Comparison of ENCODE assay signal across 8 cellular contexts in the genomic region with DNA sequence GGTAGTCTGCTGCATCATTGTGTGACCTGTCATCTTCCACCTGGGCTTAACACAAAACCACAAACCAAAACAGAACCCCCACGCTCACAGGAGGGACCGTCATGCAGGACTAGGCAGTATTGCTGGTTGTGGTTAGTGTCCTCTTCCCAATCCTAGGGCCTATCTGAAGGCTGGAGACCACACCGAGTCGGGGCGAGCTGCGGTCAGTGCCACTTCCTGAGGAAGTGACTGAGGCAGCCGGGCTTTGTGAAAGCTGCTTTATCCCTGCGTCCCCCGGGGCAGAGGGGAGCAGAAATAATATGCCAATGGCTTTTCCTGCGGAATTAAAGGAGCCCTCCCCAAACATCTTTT. TPM values are rescaled to one million over a fixed set of nuclear protein-coding genes. Genes with fewer than 3 reads are reported as not detected.
DNase-seq lines count a peak whose midpoint lies in the region; ATAC-seq and TF ChIP-seq lines count a peak whose summit lies in the region.

No MANE protein-coding gene starts in this region.

- peak overlapping the region in 1 of 2 experiments; percentile 2; a peak in 1 of 4 replicates for H4K8ac ChIP-seq in IMR-90 (ENCODE audit: low read depth in 2 of 2, low read length in 2 of 2)

- H3K79me1 ChIP-seq in IMR-90 (ENCODE audit: low read depth in 1 of 2, low read length in 2 of 2), result peaks cover 26 to 55% of the 10 kb centered on the region in 2 experiments

- H3K27ac ChIP-seq in IMR-90 (ENCODE audit: insufficient read depth, low read length) (peak overlapping the region; percentile 10; the same call in 1 of the 2 replicates), adrenal gland (peak overlapping the region in 4 of 5 donors; percentile 18 to 75 (median 52)), subcutaneous abdominal adipose tissue (ENCODE audit: low read depth, low read length) (peak overlapping the region; percentile 69)

- peaks cover 11% of the 10 kb centered on the region for H3K4me1 ChIP-seq in IMR-90 (ENCODE audit: control insufficient read depth, insufficient read depth, low read length)
- H3K4me1 ChIP-seq in adrenal gland (replicated peaks in 1 of 2), result peaks cover 0 to 31% of the 10 kb centered on the region in 2 donors
- peaks cover 2 to 31% (median 27%) of the 10 kb centered on the region in 5 donors for H3K4me1 ChIP-seq in subcutaneous abdominal adipose tissue (ENCODE audit: control insufficient read depth in 5 of 5, insufficient read depth in 5 of 5, low read length in 5 of 5)

- no peak overlapping the region for H3K18ac ChIP-seq in IMR-90 (ENCODE audit: low read depth, low read length)

- H2AK5ac ChIP-seq in IMR-90 (ENCODE audit: low read depth, low read length), result 0 out of 2 replicates have a peak overlapping the region, but pooled peaks have one; percentile 17

- peak overlapping the region; percentile 13 to 79 for H3K27ac Mint-ChIP-seq in activated naive CD4-positive, alpha-beta T cell treated with anti-CD3 and anti-CD28 coated beads, Interleukin-2, amount 50 U/mL, for 72 hours
- peak overlapping the region in 5 of 6 donors; percentile 42 to 89 (median 59) for H3K27ac Mint-ChIP-seq in immature natural killer cell

- 91% methylated on average over 4 of the region's 10 CpGs; no CpG with 5 or more reads in 1 of the 2 experiments for WGBS in IMR-90 (ENCODE audit: extremely low coverage in 2 of 2, insufficient read length in 1 of 2), 2 experiments
- WGBS in adrenal gland, 4 donors, result 44 to 49% (median 47%) methylated on average over 10 of the region's 10 CpGs

- TF ChIP-seq POLR2A in IMR-90 (IDR thresholded peaks at IDR 0.05; ENCODE audit: low read depth, low read length) (no peak), adrenal gland (IDR thresholded peaks at IDR 0.05) (no peak)

- H3K4me3 ChIP-seq in IMR-90 (ENCODE audit: insufficient read depth, low read depth, low read length) (no peak overlapping the region), adrenal gland (no peak overlapping the region), subcutaneous abdominal adipose tissue (ENCODE audit: low read depth in 1 of 5, low read length in 5 of 5) (peak overlapping the region; percentile 42 to 73 (median 50))

- H3K23ac ChIP-seq in IMR-90 (ENCODE audit: low read depth, low read length), result no peak overlapping the region

- no peak for TF ChIP-seq RAD21 in IMR-90 (IDR thresholded peaks at IDR 0.05; ENCODE audit: low read length)

- H4K91ac ChIP-seq in IMR-90 (ENCODE audit: insufficient read depth, low read depth, low read length), result no peak overlapping the region

- H3K36me3 ChIP-seq in IMR-90 (ENCODE audit: control insufficient read depth, insufficient read depth, low read length) (peaks cover 4% of the 10 kb centered on the region), adrenal gland (replicated peaks in 1 of 2) (no peaks in the 10 kb centered on the region), subcutaneous abdominal adipose tissue (ENCODE audit: control insufficient read depth in 5 of 5, insufficient read depth in 5 of 5, low read length in 5 of 5) (peaks cover 0 to 3% (median 0%) of the 10 kb centered on the region in 5 donors)

- peaks cover 15% of the 10 kb centered on the region for H3K9me1 ChIP-seq in IMR-90 (ENCODE audit: insufficient read depth, low read length)

- H3K9ac ChIP-seq in IMR-90 (ENCODE audit: low read depth, low read length), result no peak overlapping the region
- peak overlapping the region in 3 of 5 donors; percentile 2 to 53 (median 33) for H3K9ac ChIP-seq in subcutaneous abdominal adipose tissue (ENCODE audit: low read length in 5 of 5)

- H2AK9ac ChIP-seq in IMR-90 (replicated peaks; ENCODE audit: low read depth, low read length, poor library complexity), result no peak overlapping the region

- ATAC-seq in activated naive CD4-positive, alpha-beta T cell treated with anti-CD3 and anti-CD28 coated beads, Interleukin-2, amount 50 U/mL, for 72 hours, result peak; percentile 72 to 98
- no peak for ATAC-seq in IMR-90 (ENCODE audit: low read depth)
- ATAC-seq in GM19455 (IDR thresholded peaks at IDR 0.05; ENCODE audit: unreplicated experiment), result no peak

- in situ Hi-C loops in IMR-90 (cut with MboI; ENCODE audit: low sequenced_read_pairs), result no loop called here

- CTCF ChIA-PET in IMR-90 (lab: Yijun Ruan, JAX), result no interaction called here

- H2BK20ac ChIP-seq in IMR-90 (ENCODE audit: low read depth, low read length), result no peak overlapping the region

- H4K20me1 ChIP-seq in IMR-90 (ENCODE audit: insufficient read depth, low read length), result no peaks in the 10 kb centered on the region

- no peaks in the 10 kb centered on the region for H3K9me3 ChIP-seq in IMR-90 (ENCODE audit: control insufficient read depth, insufficient read depth, low read length)
- no peaks in the 10 kb centered on the region for H3K9me3 ChIP-seq in adrenal gland (replicated peaks in 1 of 3)
- H3K9me3 ChIP-seq in subcutaneous abdominal adipose tissue (ENCODE audit: control insufficient read depth in 5 of 5, low read length in 5 of 5), result no peaks in the 10 kb centered on the region

- peak overlapping the region in 4 of 5 donors; percentile 56 to 76 (median 60) for H3K4me3 Mint-ChIP-seq in immature natural killer cell

- dilution Hi-C loops in IMR-90 (cut with HindIII; ENCODE audit: low sequenced_read_pairs, unreplicated experiment), result no loop called here

- no peak overlapping the region for H2BK120ac ChIP-seq in IMR-90 (ENCODE audit: low read depth, low read length)

- H3K9me3 Mint-ChIP-seq in activated naive CD4-positive, alpha-beta T cell treated with anti-CD3 and anti-CD28 coated beads, Interleukin-2, amount 50 U/mL, for 72 hours, result no peaks in the 10 kb centered on the region
- H3K9me3 Mint-ChIP-seq in immature natural killer cell, result no peaks in the 10 kb centered on the region

- BruUV-seq in IMR-90 (replicated peaks; lab: Mats Ljungman, UMichigan), result no TSS peak

- no peak for TF ChIP-seq CTCF in IMR-90 (conservative IDR thresholded peaks at IDR 0.05; ENCODE audit: low read depth, low read length)
- TF ChIP-seq CTCF in adrenal gland (IDR thresholded peaks at IDR 0.05), result no peak

- H3K27me3 Mint-ChIP-seq in immature natural killer cell (ENCODE audit: low read depth in 3 of 3), result peaks cover 0 to 5% (median 0%) of the 10 kb centered on the region in 3 donors

- POLR2A ChIA-PET in IMR-90 (lab: Charles Lee; ENCODE audit: unreplicated experiment), result no interaction called here

- peaks cover 13 to 18% of the 10 kb centered on the region in 2 donors for H3K4me1 Mint-ChIP-seq in immature natural killer cell

- H3K27me3 ChIP-seq in IMR-90 (ENCODE audit: control insufficient read depth, insufficient read depth, low read length) (no peaks in the 10 kb centered on the region), adrenal gland (no peaks in the 10 kb centered on the region), subcutaneous abdominal adipose tissue (ENCODE audit: control insufficient read depth in 5 of 5, insufficient read depth in 4 of 5, low read length in 5 of 5) (no peaks in the 10 kb centered on the region)

- H3K36me3 Mint-ChIP-seq in activated naive CD4-positive, alpha-beta T cell treated with anti-CD3 and anti-CD28 coated beads, Interleukin-2, amount 50 U/mL, for 72 hours, result no peaks in the 10 kb centered on the region
- no peaks in the 10 kb centered on the region for H3K36me3 Mint-ChIP-seq in immature natural killer cell

- intact Hi-C loops in IMR-90 (cut with micrococcal nuclease), result no loop called here
- intact Hi-C loops in adrenal gland (cut with DNase I), result no loop called here

- H4K5ac ChIP-seq in IMR-90 (ENCODE audit: low read depth, low read length), result no peak overlapping the region

- no peak overlapping the region for H3K56ac ChIP-seq in IMR-90 (ENCODE audit: extremely low read depth, insufficient read depth, low read length)

- peak in 1 of 2 donors; percentile 64 for DNase-seq in activated naive CD4-positive, alpha-beta T cell treated with anti-CD3 and anti-CD28 coated beads, Interleukin-2, amount 50 U/mL, for 72 hours (ENCODE audit: low spot score in 2 of 2)
- DNase-seq in activated naive CD4-positive, alpha-beta T cell (lab: John Stamatoyannopoulos, UW), result no peak
- no peak for DNase-seq in IMR-90
- DNase-seq in adrenal gland, result peak; percentile 47 to 80 (median 62)
- peak; percentile 27 to 41 (median 27) for DNase-seq in immature natural killer cell
- no peak for DNase-seq in AG20443 (ENCODE audit: low spot score)

- H3K4me2 ChIP-seq in IMR-90 (ENCODE audit: low read depth, low read length), result no peak overlapping the region

- no peak overlapping the region for H2AFZ ChIP-seq in IMR-90 (replicated peaks; ENCODE audit: low read length, poor library complexity)

- no peak overlapping the region for H3K14ac ChIP-seq in IMR-90 (replicated peaks; ENCODE audit: low read depth, low read length)

- H2BK15ac ChIP-seq in IMR-90 (ENCODE audit: low read depth, low read length), result no peak overlapping the region

- H3K4ac ChIP-seq in IMR-90 (ENCODE audit: low read depth, low read length), result no peak overlapping the region

- H2BK5ac ChIP-seq in IMR-90 (ENCODE audit: low read depth, low read length, poor library complexity, severe bottlenecking), result peak overlapping the region; percentile 3

TF ChIP-seq in IMR-90, 13 proteins besides CTCF, POLR2A, EP300 and RAD21:
- TF ChIP-seq, protein P1, sequence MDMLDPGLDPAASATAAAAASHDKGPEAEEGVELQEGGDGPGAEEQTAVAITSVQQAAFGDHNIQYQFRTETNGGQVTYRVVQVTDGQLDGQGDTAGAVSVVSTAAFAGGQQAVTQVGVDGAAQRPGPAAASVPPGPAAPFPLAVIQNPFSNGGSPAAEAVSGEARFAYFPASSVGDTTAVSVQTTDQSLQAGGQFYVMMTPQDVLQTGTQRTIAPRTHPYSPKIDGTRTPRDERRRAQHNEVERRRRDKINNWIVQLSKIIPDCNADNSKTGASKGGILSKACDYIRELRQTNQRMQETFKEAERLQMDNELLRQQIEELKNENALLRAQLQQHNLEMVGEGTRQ (IDR thresholded peaks at IDR 0.05; ENCODE audit: low read depth, low read length), result no peak
- TF ChIP-seq BHLHE40 (IDR thresholded peaks at IDR 0.05; ENCODE audit: low read depth, low read length) (no peak), CEBPB (IDR thresholded peaks at IDR 0.05; ENCODE audit: low read depth, low read length) (no peak), CHD1 (IDR thresholded peaks at IDR 0.05; ENCODE audit: low read depth, low read length) (no peak), RFX5 (IDR thresholded peaks at IDR 0.05; ENCODE audit: low read depth, low read length) (no peak), MAFK (IDR thresholded peaks at IDR 0.05; ENCODE audit: low read depth, low read length) (no peak), SMC3 (IDR thresholded peaks at IDR 0.05; ENCODE audit: low read depth, low read length) (no peak), FOS (IDR thresholded peaks at IDR 0.05; ENCODE audit: low read depth, low read length) (no peak)

RNA-seq across cellular contexts. Expression of gene ZNF532, which starts 22.9 kb away (rescaled TPM):
- total RNA-seq in activated naive CD4-positive, alpha-beta T cell treated with anti-CD3 and anti-CD28 coated beads, Interleukin-2, amount 50 U/mL, for 72 hours, result 1 to 10 TPM; 2.1 to 7.0 TPM
- total RNA-seq in IMR-90 (2012; rRNA removed), result 29.9 and 30.0 TPM in 2 replicates
- 36.7 and 45.8 TPM in 2 replicates for polyA plus RNA-seq in IMR-90 (2012; rRNA removed)
- 18.1 and 24.4 TPM in 2 replicates for polyA plus RNA-seq in IMR-90 (2012; cell fraction: cytosol; rRNA removed)
- polyA plus RNA-seq in IMR-90 (2012; cell fraction: nucleus; rRNA removed; ENCODE audit: low replicate concordance), result 43.8 and 99.3 TPM in 2 replicates
- total RNA-seq in adrenal gland, result 10 to 100 TPM; 14.8 to 34.8 (median 24.7) TPM
- polyA plus RNA-seq in adrenal gland, result 10 to 100 TPM; 11.6 to 17.3 (median 15.8) TPM
- polyA plus RNA-seq in immature natural killer cell, result under 1 TPM in 2 of 3 donors, not detected in 1; 0.49 to 0.99 TPM

Comparison
In these comparisons a context has a peak if more than half of its experiments do, and no peak if none do; other contexts are left out.
1. ATAC-seq: peak in activated naive CD4-positive, alpha-beta T cell treated with anti-CD3 and anti-CD28 coated beads, Interleukin-2, amount 50 U/mL, for 72 hours (2 of 2); none in IMR-90 (single experiment) and GM19455 (single experiment).
2. DNase-seq: peak in adrenal gland (7 of 7) and immature natural killer cell (3 of 3); none in activated naive CD4-positive, alpha-beta T cell (0 of 4), IMR-90 (single experiment) and AG20443 (single experiment).
3. H3K27ac ChIP-seq: peak in every context shown above with its lines; median percentile 69 in subcutaneous abdominal adipose tissue; 52 in adrenal gland; 10 in IMR-90.
4. H3K4me3 ChIP-seq: peak in subcutaneous abdominal adipose tissue (5 of 5); none in IMR-90 (single experiment) and adrenal gland (0 of 4).